In the genomic region with DNA sequence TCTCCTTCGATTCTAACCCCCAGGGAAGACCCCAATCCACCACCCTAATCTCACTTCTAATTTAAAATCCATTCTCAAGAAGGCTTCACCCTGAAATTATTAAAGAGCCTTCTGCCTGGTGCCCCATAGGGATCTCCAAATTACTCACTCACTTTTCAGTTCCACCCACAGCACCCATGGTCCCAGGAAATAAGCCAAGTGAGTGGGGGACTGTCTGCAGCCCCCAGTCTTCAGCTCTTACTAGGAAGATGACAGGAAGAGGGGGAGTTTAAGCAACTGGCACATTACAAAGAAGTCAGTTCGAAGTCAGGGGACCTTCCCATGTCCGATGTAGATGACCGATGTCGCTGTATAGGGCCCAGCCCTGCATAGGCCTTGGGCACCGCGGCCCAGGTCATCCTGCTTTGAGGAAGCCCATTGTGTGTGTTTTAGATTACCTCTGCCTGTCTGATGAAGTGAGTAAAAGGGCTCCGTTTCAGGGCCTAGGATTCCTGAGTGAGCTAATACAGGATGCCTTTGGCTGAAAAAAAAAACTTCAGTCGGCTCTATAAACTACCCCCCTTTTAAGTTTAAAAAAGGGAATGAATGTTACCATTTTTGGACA, we compare ENCODE assay signal across 8 cellular contexts. TPM values are rescaled to one million over a fixed set of nuclear protein-coding genes. Genes with fewer than 3 reads are reported as not detected.
A peak's percentile ranks its signal among the peaks of the same experiment; 100 is the strongest.
DNase-seq lines count a peak whose midpoint lies in the region; ATAC-seq, FAIRE-seq and TF ChIP-seq lines count a peak whose summit lies in the region.

No MANE protein-coding gene starts in this region.

- H3K4me3 ChIP-seq in SK-N-MC (peak overlapping the region; percentile 87), epithelial cell of proximal tubule (ENCODE audit: low read depth, low read length) (peak overlapping the region; percentile 71), pancreas (peak overlapping the region; percentile 70 to 94 (median 91))

- H3K9me3 ChIP-seq in ES-I3 (ENCODE audit: control insufficient read depth, insufficient read depth, low read length) (no peaks in the 10 kb centered on the region), SK-N-MC (ENCODE audit: low read depth, low read length) (no peaks in the 10 kb centered on the region), pancreas (no peaks in the 10 kb centered on the region)

- H3K9ac ChIP-seq in ES-I3 (ENCODE audit: low read depth, low read length) = peak overlapping the region; percentile 91
- no peak overlapping the region for H3K9ac ChIP-seq in SK-N-MC (ENCODE audit: insufficient read length)

- POLR2A ChIA-PET in HEK293T (lab: Yijun Ruan, JAX) = interaction anchor here (0.8 to 1.4 kb wide), 5 partner anchors 21 to 113 kb away, joined by 3 to 4 read pairs (median 3); no protein-coding TSS in a partner anchor

- CTCF ChIA-PET in HEK293T (lab: Yijun Ruan, JAX) = interaction anchor here (0.9 to 1.0 kb wide), 2 partner anchors 29 to 115 kb away, joined by 3 to 5 read pairs; no protein-coding TSS in a partner anchor

- TF ChIP-seq CTCF in epithelial cell of proximal tubule (conservative IDR thresholded peaks at IDR 0.05; ENCODE audit: low read depth, low read length) (no peak), pancreas (IDR thresholded peaks at IDR 0.05) (no peak)

- ATAC-seq in pancreas = no peak
- ATAC-seq in GM18519 (IDR thresholded peaks at IDR 0.05; ENCODE audit: low FRiP score, unreplicated experiment) = no peak
- no peak for ATAC-seq in GM18870 (IDR thresholded peaks at IDR 0.05; ENCODE audit: unreplicated experiment)

- no peak for DNase-seq in SK-N-MC (ENCODE audit: low read depth, low spot score)
- DNase-seq in epithelial cell of proximal tubule (ENCODE audit: low read depth) = peak; percentile 31
- DNase-seq in pancreas = peak in 2 of 6 donors; percentile 57 to 64
- DNase-seq in HEK293T (ENCODE audit: extremely low spot score) = no peak
- no peak for DNase-seq in mesenteric fat pad (ENCODE audit: low spot score)

- intact Hi-C loops in pancreas (cut with DNase I) = no loop called here

- FAIRE-seq in pancreas (lab: Jason Lieb, UNC) = no peak

- 24 to 33% methylated on average over 9 of the region's 9 CpGs for WGBS in pancreas, 2 donors

- peaks cover 37% of the 10 kb centered on the region for H3K4me1 ChIP-seq in ES-I3 (ENCODE audit: insufficient read depth, low read length)
- peaks cover 0 to 27% (median 0%) of the 10 kb centered on the region in 3 donors for H3K4me1 ChIP-seq in pancreas

- H3K36me3 ChIP-seq in ES-I3 (ENCODE audit: insufficient read depth, low read length) = peaks cover 18% of the 10 kb centered on the region
- no peaks in the 10 kb centered on the region; the same call in 1 of the 2 replicates for H3K36me3 ChIP-seq in SK-N-MC (ENCODE audit: insufficient read depth, low read length)
- no peaks in the 10 kb centered on the region for H3K36me3 ChIP-seq in pancreas

- H3K27me3 ChIP-seq in pancreas = no peaks in the 10 kb centered on the region

- H3K27ac ChIP-seq in SK-N-MC (no peak overlapping the region), pancreas (peak overlapping the region; percentile 85 to 94 (median 88))

TF ChIP-seq in HEK293T, 16 proteins besides CTCF, POLR2A, EP300 and RAD21:
- TF ChIP-seq FOXA1 (IDR thresholded peaks at IDR 0.05) (no peak), HDGF (IDR thresholded peaks at IDR 0.05; ENCODE audit: borderline replicate concordance) (no peak), SP1 (IDR thresholded peaks at IDR 0.05) (no peak)

RNA-seq across cellular contexts. Expression of gene ACTN1, which starts 1.9 kb away (rescaled TPM):
- 479 and 666 TPM in 2 replicates for total RNA-seq in epithelial cell of proximal tubule
- total RNA-seq in pancreas = 100 to 1,000 TPM in 2 of 6 donors, 10 to 100 TPM in 4; 41.4 to 133 (median 50.9) TPM
- 10 to 100 TPM; 24.4 to 47.3 TPM for polyA plus RNA-seq in pancreas
- 215 TPM for total RNA-seq in mesenteric fat pad
